ENCODE assay signal across 13 cellular contexts in the genomic region with DNA sequence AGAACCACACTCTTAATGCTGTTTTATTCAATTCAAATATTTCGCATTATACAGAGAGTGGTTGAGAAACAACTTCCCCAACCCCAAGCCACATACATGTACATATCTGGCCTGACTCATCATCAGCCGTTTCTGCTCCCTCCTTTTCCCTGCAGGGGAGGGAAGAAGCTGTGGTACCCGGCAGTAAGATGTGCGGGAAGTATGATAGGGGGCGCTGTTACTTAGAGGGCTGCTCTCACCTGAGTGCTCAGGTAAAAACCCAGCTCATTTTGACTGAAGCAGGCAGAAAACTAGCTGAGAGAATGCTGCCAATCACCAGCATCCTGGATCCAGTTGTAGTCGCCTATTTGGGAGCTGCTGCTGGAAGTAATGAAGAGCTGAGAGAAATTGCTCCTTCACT.
A peak's percentile ranks its signal among the peaks of the same experiment; 100 is the strongest.
DNase-seq lines count a peak whose midpoint lies in the region; ATAC-seq and TF ChIP-seq lines count a peak whose summit lies in the region.
"Had no signal": no experiment of that assay in that cellular context is flagged by ENCODE, and none has a peak within 500 bp of the region (broad histone marks: within the 10 kb centered on the region; RNA-seq: fewer than 3 reads in every experiment).

No MANE protein-coding gene starts in this region.

- H3K27ac ChIP-seq in SU-DHL-6 (ENCODE audit: low read depth, low read length) (no peak overlapping the region), lower lobe of right lung (no peak overlapping the region), esophagus squamous epithelium (no peak overlapping the region)
- H3K27ac ChIP-seq: esophagus muscularis mucosa, PC-9, spleen had no signal

- H3K9me2 ChIP-seq in SU-DHL-6 (replicated peaks; ENCODE audit: insufficient read depth, low read length): no peaks in the 10 kb centered on the region

- H3K4me1 ChIP-seq in lower lobe of right lung (no peaks in the 10 kb centered on the region), esophagus squamous epithelium (no peaks in the 10 kb centered on the region)
- H3K4me1 ChIP-seq: esophagus muscularis mucosa, spleen had no signal

- TF ChIP-seq CTCF in SU-DHL-6 (IDR thresholded peaks at IDR 0.05; ENCODE audit: insufficient read depth, low read length, poor library complexity, severe bottlenecking) (peak; percentile 17), lower lobe of right lung (IDR thresholded peaks at IDR 0.05) (no peak), esophagus squamous epithelium (IDR thresholded peaks at IDR 0.05) (no peak)

- no peaks in the 10 kb centered on the region for H3F3A ChIP-seq in SU-DHL-6 (ENCODE audit: insufficient read depth)

- DNase-seq in activated naive CD4-positive, alpha-beta T cell treated with anti-CD3 and anti-CD28 coated beads for 36 hours: peak; percentile 6
- no peak for DNase-seq in activated naive CD4-positive, alpha-beta T cell treated with anti-CD3 and anti-CD28 coated beads, Interleukin-2, amount 10 ng/mL, durations not matched to agents 7 days and 5 days
- DNase-seq in MG63: peak; percentile 1
- no peak for DNase-seq in SHP77 treated with DMSO at 0.1 percent for 48 hours (lab: John Stamatoyannopoulos, UW)
- no peak for DNase-seq in lower lobe of right lung
- DNase-seq in activated CD4-positive, alpha-beta T cell treated with anti-CD3 and anti-CD28 coated beads for 4 hours: no peak
- DNase-seq in esophagus squamous epithelium (lab: John Stamatoyannopoulos, UW): no peak
- DNase-seq: activated B cell treated with CpG ODN at 0.5 μM for 24 hours, IMR-90, PC-9, spleen had no signal

- peaks cover 2% of the 10 kb centered on the region for H3K9me3 Mint-ChIP-seq in activated naive CD4-positive, alpha-beta T cell treated with anti-CD3 and anti-CD28 coated beads for 36 hours
- H3K9me3 Mint-ChIP-seq in activated naive CD4-positive, alpha-beta T cell treated with anti-CD3 and anti-CD28 coated beads, Interleukin-2, amount 10 ng/mL, durations not matched to agents 7 days and 5 days: peaks cover 2% of the 10 kb centered on the region

- H4K20me1 ChIP-seq in SU-DHL-6 (ENCODE audit: low read depth, low read length): no peaks in the 10 kb centered on the region

- no peak overlapping the region for H3K9ac ChIP-seq in SU-DHL-6 (ENCODE audit: low read length)

- no peaks in the 10 kb centered on the region for H3K27me3 ChIP-seq in MG63
- H3K27me3 ChIP-seq in SU-DHL-6 (ENCODE audit: low read length): no peaks in the 10 kb centered on the region
- no peaks in the 10 kb centered on the region for H3K27me3 ChIP-seq in lower lobe of right lung (ENCODE audit: low read depth)
- H3K27me3 ChIP-seq in esophagus squamous epithelium: no peaks in the 10 kb centered on the region
- H3K27me3 ChIP-seq: esophagus muscularis mucosa, spleen had no signal

- H3K36me3 ChIP-seq in MG63 (no peaks in the 10 kb centered on the region), SU-DHL-6 (ENCODE audit: low read length) (no peaks in the 10 kb centered on the region), lower lobe of right lung (no peaks in the 10 kb centered on the region), esophagus squamous epithelium (no peaks in the 10 kb centered on the region)
- H3K36me3 ChIP-seq: esophagus muscularis mucosa, spleen had no signal

- no peak overlapping the region for H3K4me2 ChIP-seq in SU-DHL-6 (ENCODE audit: low read depth, low read length, poor library complexity, severe bottlenecking)
- H3K4me2 ChIP-seq: PC-9 had no signal

- no peak for ATAC-seq in lower lobe of right lung

- H3K79me2 ChIP-seq in SU-DHL-6 (ENCODE audit: insufficient read depth, low read length): no peaks in the 10 kb centered on the region

- no peak overlapping the region for H3K27ac Mint-ChIP-seq in activated naive CD4-positive, alpha-beta T cell treated with anti-CD3 and anti-CD28 coated beads for 36 hours
- no peak overlapping the region for H3K27ac Mint-ChIP-seq in activated naive CD4-positive, alpha-beta T cell treated with anti-CD3 and anti-CD28 coated beads, Interleukin-2, amount 10 ng/mL, durations not matched to agents 7 days and 5 days
- H3K27ac Mint-ChIP-seq: activated B cell treated with CpG ODN at 0.5 μM for 24 hours had no signal

- intact Hi-C loops in activated naive CD4-positive, alpha-beta T cell treated with anti-CD3 and anti-CD28 coated beads for 36 hours (cut with micrococcal nuclease): no loop called here
- intact Hi-C loops in lower lobe of right lung (cut with DNase I): no loop called here
- intact Hi-C loops in esophagus squamous epithelium (cut with DNase I): no loop called here

- no peaks in the 10 kb centered on the region for H3K27me3 Mint-ChIP-seq in activated naive CD4-positive, alpha-beta T cell treated with anti-CD3 and anti-CD28 coated beads for 36 hours (ENCODE audit: low read depth)
- no peaks in the 10 kb centered on the region for H3K27me3 Mint-ChIP-seq in activated naive CD4-positive, alpha-beta T cell treated with anti-CD3 and anti-CD28 coated beads, Interleukin-2, amount 10 ng/mL, durations not matched to agents 7 days and 5 days
- H3K27me3 Mint-ChIP-seq: activated B cell treated with CpG ODN at 0.5 μM for 24 hours had no signal

- no peak for TF ChIP-seq POLR2A in esophagus squamous epithelium (IDR thresholded peaks at IDR 0.05)

- peaks cover 2% of the 10 kb centered on the region for H3K36me3 Mint-ChIP-seq in activated naive CD4-positive, alpha-beta T cell treated with anti-CD3 and anti-CD28 coated beads for 36 hours (ENCODE audit: low read depth)
- H3K36me3 Mint-ChIP-seq in activated naive CD4-positive, alpha-beta T cell treated with anti-CD3 and anti-CD28 coated beads, Interleukin-2, amount 10 ng/mL, durations not matched to agents 7 days and 5 days: no peaks in the 10 kb centered on the region

- H2AFZ ChIP-seq in SU-DHL-6 (ENCODE audit: low read depth, low read length, severe bottlenecking): no peak overlapping the region
- H2AFZ ChIP-seq: PC-9 had no signal

- WGBS in esophagus squamous epithelium, 2 donors: 21 to 29% methylated on average over 4 to 6 of the region's 6 CpGs

- CTCF ChIA-PET in activated naive CD4-positive, alpha-beta T cell treated with anti-CD3 and anti-CD28 coated beads for 36 hours (lab: Charles Lee): no interaction called here
- CTCF ChIA-PET in activated naive CD4-positive, alpha-beta T cell treated with anti-CD3 and anti-CD28 coated beads, Interleukin-2, amount 10 ng/mL, durations not matched to agents 7 days and 5 days (lab: Charles Lee): no interaction called here

- H3K4me3 ChIP-seq in MG63: no peak overlapping the region
- H3K4me3 ChIP-seq in SU-DHL-6 (ENCODE audit: insufficient read depth, low read length, poor library complexity, severe bottlenecking): no peak overlapping the region
- H3K4me3 ChIP-seq in lower lobe of right lung: no peak overlapping the region
- H3K4me3 ChIP-seq in esophagus squamous epithelium: no peak overlapping the region
- H3K4me3 ChIP-seq: esophagus muscularis mucosa, PC-9, spleen had no signal

- no peaks in the 10 kb centered on the region for H3K4me1 Mint-ChIP-seq in activated naive CD4-positive, alpha-beta T cell treated with anti-CD3 and anti-CD28 coated beads for 36 hours (ENCODE audit: low read depth)
- no peaks in the 10 kb centered on the region for H3K4me1 Mint-ChIP-seq in activated naive CD4-positive, alpha-beta T cell treated with anti-CD3 and anti-CD28 coated beads, Interleukin-2, amount 10 ng/mL, durations not matched to agents 7 days and 5 days
- H3K4me1 Mint-ChIP-seq: activated B cell treated with CpG ODN at 0.5 μM for 24 hours had no signal

- H3K4me3 Mint-ChIP-seq in activated naive CD4-positive, alpha-beta T cell treated with anti-CD3 and anti-CD28 coated beads for 36 hours: no peak overlapping the region
- H3K4me3 Mint-ChIP-seq in activated naive CD4-positive, alpha-beta T cell treated with anti-CD3 and anti-CD28 coated beads, Interleukin-2, amount 10 ng/mL, durations not matched to agents 7 days and 5 days: no peak overlapping the region
- H3K4me3 Mint-ChIP-seq: activated B cell treated with CpG ODN at 0.5 μM for 24 hours had no signal

- no peaks in the 10 kb centered on the region for H3K9me3 ChIP-seq in MG63
- no peaks in the 10 kb centered on the region for H3K9me3 ChIP-seq in SU-DHL-6 (ENCODE audit: insufficient read depth, low read length)
- no peaks in the 10 kb centered on the region for H3K9me3 ChIP-seq in lower lobe of right lung
- H3K9me3 ChIP-seq in esophagus squamous epithelium: no peaks in the 10 kb centered on the region
- H3K9me3 ChIP-seq: esophagus muscularis mucosa, spleen had no signal

Comparison
In these comparisons a context has a peak if more than half of its experiments do, and no peak if none do; other contexts are left out.
1. DNase-seq: peak in activated naive CD4-positive, alpha-beta T cell treated with anti-CD3 and anti-CD28 coated beads for 36 hours (single experiment) and MG63 (single experiment); none in activated naive CD4-positive, alpha-beta T cell treated with anti-CD3 and anti-CD28 coated beads, Interleukin-2, amount 10 ng/mL, durations not matched to agents 7 days and 5 days (single experiment), SHP77 treated with DMSO at 0.1 percent for 48 hours (single experiment), lower lobe of right lung (single experiment), activated CD4-positive, alpha-beta T cell treated with anti-CD3 and anti-CD28 coated beads for 4 hours (0 of 2) and esophagus squamous epithelium (single experiment).